1 cellular context compared by ENCODE assay signal in genomic region chr20:49982346-49983122, GRCh38.
TF ChIP-seq lines count a peak whose summit lies in the region.

TSS of gene SNAI1 (plus strand) at chr20:49982980. CDS start at chr20:49983060, 80 bp downstream.

TF ChIP-seq in HepG2, 621 proteins besides CTCF, POLR2A, EP300 and RAD21 (continued from another document and continues in another):
- TF ChIP-seq, protein P1, sequence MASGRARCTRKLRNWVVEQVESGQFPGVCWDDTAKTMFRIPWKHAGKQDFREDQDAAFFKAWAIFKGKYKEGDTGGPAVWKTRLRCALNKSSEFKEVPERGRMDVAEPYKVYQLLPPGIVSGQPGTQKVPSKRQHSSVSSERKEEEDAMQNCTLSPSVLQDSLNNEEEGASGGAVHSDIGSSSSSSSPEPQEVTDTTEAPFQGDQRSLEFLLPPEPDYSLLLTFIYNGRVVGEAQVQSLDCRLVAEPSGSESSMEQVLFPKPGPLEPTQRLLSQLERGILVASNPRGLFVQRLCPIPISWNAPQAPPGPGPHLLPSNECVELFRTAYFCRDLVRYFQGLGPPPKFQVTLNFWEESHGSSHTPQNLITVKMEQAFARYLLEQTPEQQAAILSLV (CRISPR knock-in tag; IDR thresholded peaks at IDR 0.05; ENCODE audit: borderline replicate concordance), result peak; percentile 68
- TF ChIP-seq ZNF121 (CRISPR knock-in tag; IDR thresholded peaks at IDR 0.05) (no peak; the same call in 1 of the 2 replicates), NR3C1 (CRISPR knock-in tag; IDR thresholded peaks at IDR 0.05) (no peak), HCFC1 (IDR thresholded peaks at IDR 0.05; ENCODE audit: low read depth, low read length) (no peak), NR2F2 (IDR thresholded peaks at IDR 0.05; ENCODE audit: borderline replicate concordance, low read depth) (no peak), ZNF18 (CRISPR knock-in tag; IDR thresholded peaks at IDR 0.05; ENCODE audit: insufficient replicate concordance) (peak; percentile 92), ZNF274 (CRISPR knock-in tag; IDR thresholded peaks at IDR 0.05) (peak; percentile 87), EHMT2 (IDR thresholded peaks at IDR 0.05; ENCODE audit: borderline replicate concordance, low read depth, low read length) (no peak), ZNF672 (CRISPR knock-in tag; IDR thresholded peaks at IDR 0.05) (peak; percentile 83), MLX (CRISPR knock-in tag; IDR thresholded peaks at IDR 0.05) (0 out of 2 replicates have a peak, but pooled peaks have one; percentile 53), STAT6 (CRISPR knock-in tag; IDR thresholded peaks at IDR 0.05; ENCODE audit: borderline replicate concordance) (no peak), GLI4 (CRISPR knock-in tag; IDR thresholded peaks at IDR 0.05; ENCODE audit: borderline replicate concordance) (peak; percentile 6; the same call in 1 of the 2 replicates), ARID2 (CRISPR knock-in tag; IDR thresholded peaks at IDR 0.05; ENCODE audit: borderline replicate concordance) (peak; percentile 48; the same call in 1 of the 2 replicates), ZNF570 (CRISPR knock-in tag; IDR thresholded peaks at IDR 0.05; ENCODE audit: borderline replicate concordance) (peak; percentile 74; the same call in 1 of the 2 replicates), ZNF572 (CRISPR knock-in tag; IDR thresholded peaks at IDR 0.05) (no peak; the same call in 1 of the 2 replicates), MIER2 (CRISPR knock-in tag; IDR thresholded peaks at IDR 0.05) (peak; percentile 64), ONECUT2 (CRISPR knock-in tag; IDR thresholded peaks at IDR 0.05) (peak; percentile 64; the same call in 1 of the 2 replicates), SETDB1 (CRISPR knock-in tag; IDR thresholded peaks at IDR 0.05; ENCODE audit: borderline replicate concordance) (no peak; the same call in 1 of the 2 replicates), ZGPAT (CRISPR knock-in tag; IDR thresholded peaks at IDR 0.05) (peak; percentile 88), NAIF1 (CRISPR knock-in tag; IDR thresholded peaks at IDR 0.05; ENCODE audit: borderline replicate concordance) (peak; percentile 89), ZNF746 (CRISPR knock-in tag; IDR thresholded peaks at IDR 0.05) (peak; percentile 76), ZNF317 (CRISPR knock-in tag; IDR thresholded peaks at IDR 0.05) (peak; percentile 37; the same call in 1 of the 2 replicates), ZBTB40 (IDR thresholded peaks at IDR 0.05) (no peak), ZBTB40 (CRISPR knock-in tag; IDR thresholded peaks at IDR 0.05) (peak; percentile 85; the same call in 1 of the 2 replicates), ZNF282 (IDR thresholded peaks at IDR 0.05; ENCODE audit: partially characterized antibody) (no peak), ZNF850 (CRISPR knock-in tag; conservative IDR thresholded peaks at IDR 0.05) (no peak), REPIN1 (CRISPR knock-in tag; IDR thresholded peaks at IDR 0.05; ENCODE audit: borderline replicate concordance, low read depth) (no peak), RBAK (CRISPR knock-in tag; IDR thresholded peaks at IDR 0.05) (0 out of 2 replicates have a peak, but pooled peaks have one; percentile 10), ZFP36L1 (CRISPR knock-in tag; IDR thresholded peaks at IDR 0.05) (peak; percentile 91), FLYWCH1 (CRISPR knock-in tag; IDR thresholded peaks at IDR 0.05) (peak; percentile 98), ZNF275 (CRISPR knock-in tag; IDR thresholded peaks at IDR 0.05; ENCODE audit: borderline replicate concordance) (peak; percentile 80; the same call in 1 of the 2 replicates), CERS6 (CRISPR knock-in tag; IDR thresholded peaks at IDR 0.05) (peak; percentile 92), HOXA3 (CRISPR knock-in tag; IDR thresholded peaks at IDR 0.05) (peak; percentile 89)
- TF ChIP-seq, protein P2, sequence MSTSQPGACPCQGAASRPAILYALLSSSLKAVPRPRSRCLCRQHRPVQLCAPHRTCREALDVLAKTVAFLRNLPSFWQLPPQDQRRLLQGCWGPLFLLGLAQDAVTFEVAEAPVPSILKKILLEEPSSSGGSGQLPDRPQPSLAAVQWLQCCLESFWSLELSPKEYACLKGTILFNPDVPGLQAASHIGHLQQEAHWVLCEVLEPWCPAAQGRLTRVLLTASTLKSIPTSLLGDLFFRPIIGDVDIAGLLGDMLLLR (CRISPR knock-in tag; IDR thresholded peaks at IDR 0.05), result peak; percentile 96
- TF ChIP-seq, protein P3, sequence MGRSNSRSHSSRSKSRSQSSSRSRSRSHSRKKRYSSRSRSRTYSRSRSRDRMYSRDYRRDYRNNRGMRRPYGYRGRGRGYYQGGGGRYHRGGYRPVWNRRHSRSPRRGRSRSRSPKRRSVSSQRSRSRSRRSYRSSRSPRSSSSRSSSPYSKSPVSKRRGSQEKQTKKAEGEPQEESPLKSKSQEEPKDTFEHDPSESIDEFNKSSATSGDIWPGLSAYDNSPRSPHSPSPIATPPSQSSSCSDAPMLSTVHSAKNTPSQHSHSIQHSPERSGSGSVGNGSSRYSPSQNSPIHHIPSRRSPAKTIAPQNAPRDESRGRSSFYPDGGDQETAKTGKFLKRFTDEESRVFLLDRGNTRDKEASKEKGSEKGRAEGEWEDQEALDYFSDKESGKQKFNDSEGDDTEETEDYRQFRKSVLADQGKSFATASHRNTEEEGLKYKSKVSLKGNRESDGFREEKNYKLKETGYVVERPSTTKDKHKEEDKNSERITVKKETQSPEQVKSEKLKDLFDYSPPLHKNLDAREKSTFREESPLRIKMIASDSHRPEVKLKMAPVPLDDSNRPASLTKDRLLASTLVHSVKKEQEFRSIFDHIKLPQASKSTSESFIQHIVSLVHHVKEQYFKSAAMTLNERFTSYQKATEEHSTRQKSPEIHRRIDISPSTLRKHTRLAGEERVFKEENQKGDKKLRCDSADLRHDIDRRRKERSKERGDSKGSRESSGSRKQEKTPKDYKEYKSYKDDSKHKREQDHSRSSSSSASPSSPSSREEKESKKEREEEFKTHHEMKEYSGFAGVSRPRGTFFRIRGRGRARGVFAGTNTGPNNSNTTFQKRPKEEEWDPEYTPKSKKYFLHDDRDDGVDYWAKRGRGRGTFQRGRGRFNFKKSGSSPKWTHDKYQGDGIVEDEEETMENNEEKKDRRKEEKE (IDR thresholded peaks at IDR 0.05), result no peak
